In genomic region chr1:109931189-109931672, GRCh38 we compare ENCODE assay signal across 8 cellular contexts. TPM values are rescaled to one million over a fixed set of nuclear protein-coding genes. Genes with fewer than 3 reads are reported as not detected.
A peak's percentile ranks its signal among the peaks of the same experiment; 100 is the strongest.
DNase-seq lines count a peak whose midpoint lies in the region; ATAC-seq, FAIRE-seq and TF ChIP-seq lines count a peak whose summit lies in the region.

No MANE protein-coding gene starts in this region.

- H2AFZ ChIP-seq in K562 (ENCODE audit: low read depth, low read length) = peak overlapping the region; percentile 76

- no peak overlapping the region for H3K4me3 Mint-ChIP-seq in CD4-positive, alpha-beta T cell

- H3K27me3 Mint-ChIP-seq in CD4-positive, alpha-beta T cell = no peaks in the 10 kb centered on the region

- peak overlapping the region; percentile 35 to 85; a peak in 3 of 4 replicates for H3K9ac ChIP-seq in K562 (ENCODE audit: insufficient read depth in 1 of 2, low read depth in 2 of 2, low read length in 2 of 2)

- H3K27me3 ChIP-seq in K562 (ENCODE audit: control insufficient read depth in 2 of 2, insufficient read depth in 2 of 2, low read length in 2 of 2) = no peaks in the 10 kb centered on the region
- no peaks in the 10 kb centered on the region for H3K27me3 ChIP-seq in CD4-positive, alpha-beta T cell (ENCODE audit: control insufficient read depth, insufficient read depth, low read length)

- H3K4me3 ChIP-seq in LNCaP clone FGC (ENCODE audit: low read depth, low read length) = no peak overlapping the region
- H3K4me3 ChIP-seq in K562 = no peak overlapping the region

- peak overlapping the region; percentile 67; the same call in 2 of the 3 replicates for H3K27ac ChIP-seq in K562 (ENCODE audit: extremely low read depth, low read depth, low read length)
- no peak overlapping the region for H3K27ac ChIP-seq in CD4-positive, alpha-beta T cell (ENCODE audit: low read depth, low read length)

- CTCF ChIA-PET in K562 (lab: Yijun Ruan, JAX; ENCODE audit: low intra/inter-chr PET ratio) = interaction anchor here (1.1 to 1.8 kb wide), 2 partner anchors 140 to 155 kb away, joined by 3 to 6 read pairs; no protein-coding TSS in a partner anchor
- CTCF ChIA-PET in CD4-positive, alpha-beta T cell (lab: Charles Lee) = no interaction called here

- peaks cover 17% of the 10 kb centered on the region; the same call in 2 of the 3 replicates for H3K36me3 ChIP-seq in K562 (ENCODE audit: control insufficient read depth, insufficient read depth, low read length)

- TF ChIP-seq RAD21 in K562 (CRISPR knock-in tag; conservative IDR thresholded peaks at IDR 0.05 in 1 of 2, IDR thresholded peaks at IDR 0.05 in 1 of 2) = peak in 1 of 2 experiments; percentile 29; a peak in 1 of 4 replicates

- peaks cover 15 to 24% of the 10 kb centered on the region in 2 experiments; a peak in 4 of 5 replicates for H3K4me1 ChIP-seq in K562 (replicated peaks in 1 of 2; ENCODE audit: control insufficient read depth in 2 of 2, insufficient read depth in 2 of 2, low read length in 2 of 2)

- ATAC-seq in K562 (peak; percentile 97), GM18867 (IDR thresholded peaks at IDR 0.05; ENCODE audit: unreplicated experiment) (no peak), HG02970 (IDR thresholded peaks at IDR 0.05; ENCODE audit: low FRiP score, unreplicated experiment) (no peak)
- no peak for ATAC-seq in CD4-positive, alpha-beta T cell (ENCODE audit: poor library complexity)

- 0 out of 2 replicates have a peak, but pooled peaks have one; percentile 24 for TF ChIP-seq POLR2A in K562 (conservative IDR thresholded peaks at IDR 0.05)

- 16% methylated on average over 8 of the region's 8 CpGs for WGBS in K562 (ENCODE audit: insufficient coverage, low coverage, missing lambda C conversion rate)

- BruUV-seq in K562 (replicated peaks; lab: Mats Ljungman, UMichigan) = no TSS peak

- peak overlapping the region; percentile 25; the same call in 1 of the 2 replicates for H3K4me2 ChIP-seq in K562 (ENCODE audit: insufficient read depth, low read length)

- H3K4me1 Mint-ChIP-seq in CD4-positive, alpha-beta T cell (ENCODE audit: low read depth) = no peaks in the 10 kb centered on the region

- no peaks in the 10 kb centered on the region for H3K9me1 ChIP-seq in K562 (ENCODE audit: control insufficient read depth, insufficient read depth, low read length)

- H3K36me3 Mint-ChIP-seq in CD4-positive, alpha-beta T cell (ENCODE audit: low read depth) = peaks cover 2% of the 10 kb centered on the region

- peak; percentile 85 for FAIRE-seq in K562 (lab: Jason Lieb, UNC)

- H3K9me3 Mint-ChIP-seq in CD4-positive, alpha-beta T cell = no peaks in the 10 kb centered on the region

- DNase-seq in LNCaP clone FGC (ENCODE audit: low read depth) = peak; percentile 44
- peak; percentile 67 to 90 (median 82) for DNase-seq in K562 (ENCODE audit: extremely low read depth in 1 of 4, low spot score in 3 of 4)
- peak; percentile 96 for DNase-seq in iPS-NIHi11 (ENCODE audit: low spot score)
- DNase-seq in smooth muscle cell of the brain vasculature (ENCODE audit: low read depth, low spot score) = peak; percentile 78
- no peak for DNase-seq in NK-92 (lab: John Stamatoyannopoulos, UW; ENCODE audit: unreplicated experiment)
- DNase-seq in CD4-positive, alpha-beta T cell = no peak

- TF ChIP-seq CTCF in LNCaP clone FGC (IDR thresholded peaks at IDR 0.05; ENCODE audit: control insufficient read depth, extremely low read depth, insufficient read depth) = no peak
- TF ChIP-seq CTCF in K562 (IDR thresholded peaks at IDR 0.05 in 2 of 3, conservative IDR thresholded peaks at IDR 0.05 in 1 of 3; ENCODE audit: insufficient read depth in 2 of 3, low read depth in 1 of 3, low read length in 3 of 3) = no peak
- no peak for TF ChIP-seq CTCF in CD4-positive, alpha-beta T cell (IDR thresholded peaks at IDR 0.05)

- no peaks in the 10 kb centered on the region for H3K79me2 ChIP-seq in K562 (ENCODE audit: control insufficient read depth, insufficient read depth, low read length)

- H3K9me3 ChIP-seq in K562 (replicated peaks; ENCODE audit: control insufficient read depth, insufficient read depth, low read depth, low read length) = peaks cover 3% of the 10 kb centered on the region; the same call in 1 of the 2 replicates
- H3K9me3 ChIP-seq in CD4-positive, alpha-beta T cell (ENCODE audit: control insufficient read depth, low read length) = no peaks in the 10 kb centered on the region

- TF ChIP-seq EP300 in K562 (IDR thresholded peaks at IDR 0.05; ENCODE audit: low read length) = peak; percentile 49

- intact Hi-C loops in K562 (cut with micrococcal nuclease) = loop anchor here (5.0 kb wide), 1 partner anchor 51 kb away; the partner anchor contains the start of gene AHCYL1
- intact Hi-C loops in CD4-positive, alpha-beta T cell (cut with DNase I, micrococcal nuclease) = no loop called here

- H3K27ac Mint-ChIP-seq in CD4-positive, alpha-beta T cell = no peak overlapping the region

- no peaks in the 10 kb centered on the region for H4K20me1 ChIP-seq in K562 (replicated peaks; ENCODE audit: control insufficient read depth, insufficient read depth, low read length)

- POLR2A ChIA-PET in K562 (lab: Yijun Ruan, JAX) = interaction anchor here (0.7 to 2.3 kb wide), 8 partner anchors 11 to 128 kb away, joined by 3 to 9 read pairs (median 6); partner anchors contain the start of gene AHCYL1
- POLR2A ChIA-PET in CD4-positive, alpha-beta T cell (lab: Charles Lee) = no interaction called here

- in situ Hi-C loops in K562 (cut with MboI) = no loop called here

TF ChIP-seq in K562, 482 proteins besides CTCF, POLR2A, EP300 and RAD21 (continues in another document):
- no peak for TF ChIP-seq HNRNPUL1 (IDR thresholded peaks at IDR 0.05; ENCODE audit: low read length)
- TF ChIP-seq NR2C2 (CRISPR knock-in tag; IDR thresholded peaks at IDR 0.05) = no peak
- peak; percentile 76 for TF ChIP-seq NR2C2 (tag; IDR thresholded peaks at IDR 0.05)
- peak; percentile 24; the same call in 1 of the 2 replicates for TF ChIP-seq FOXP1 (CRISPR knock-in tag; IDR thresholded peaks at IDR 0.05)
- 0 out of 2 replicates have a peak, but pooled peaks have one; percentile 7 for TF ChIP-seq ZNF121 (CRISPR knock-in tag; conservative IDR thresholded peaks at IDR 0.05)
- 0 out of 2 replicates have a peak, but pooled peaks have one; percentile 9 for TF ChIP-seq MAX (CRISPR knock-in tag; IDR thresholded peaks at IDR 0.05)
- TF ChIP-seq DPF2 (IDR thresholded peaks at IDR 0.05) = peak; percentile 99
- TF ChIP-seq MTA3 (IDR thresholded peaks at IDR 0.05; ENCODE audit: borderline replicate concordance) = peak; percentile 87
- peak; percentile 72; the same call in 1 of the 2 replicates for TF ChIP-seq ZNF583 (CRISPR knock-in tag; IDR thresholded peaks at IDR 0.05)
- TF ChIP-seq ARID1B (IDR thresholded peaks at IDR 0.05) = peak; percentile 91
- TF ChIP-seq, protein P1, sequence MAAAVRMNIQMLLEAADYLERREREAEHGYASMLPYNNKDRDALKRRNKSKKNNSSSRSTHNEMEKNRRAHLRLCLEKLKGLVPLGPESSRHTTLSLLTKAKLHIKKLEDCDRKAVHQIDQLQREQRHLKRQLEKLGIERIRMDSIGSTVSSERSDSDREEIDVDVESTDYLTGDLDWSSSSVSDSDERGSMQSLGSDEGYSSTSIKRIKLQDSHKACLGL (CRISPR knock-in tag; IDR thresholded peaks at IDR 0.05; ENCODE audit: borderline replicate concordance, poor library complexity, severe bottlenecking) = no peak

RNA-seq across cellular contexts. Expression of gene CSF1, which starts 20.6 kb away (rescaled TPM):
- 11.8 and 30.8 TPM in 2 replicates for total RNA-seq in K562 (2011; cell fraction: chromatin; rRNA removed; ENCODE audit: low replicate concordance)
- 17.2 and 24.8 TPM in 2 replicates for total RNA-seq in K562 (2011; cell fraction: nucleolus; rRNA removed)
- total RNA-seq in K562 (2011; cell fraction: nucleoplasm; rRNA removed) = 16.3 and 18.2 TPM in 2 replicates
- total RNA-seq in K562 (2014; rRNA removed) (2.8 and 5.9 TPM in 2 replicates), K562 (2014; rRNA removed; fragmentation: Illumina TruSeq; extraction: Trizol) (1.6 TPM in 2 replicates), K562 (2015; rRNA removed; fragmentation: Illumina TruSeq; extraction: Trizol) (2.4 and 3.4 TPM in 2 replicates), K562 (2021) (6.7 and 6.8 TPM in 2 replicates)
- polyA plus RNA-seq in K562 (2011; rRNA removed) (6.9 and 11.8 TPM in 2 replicates), K562 (2014; fragmentation: Illumina TruSeq; extraction: Trizol) (3.8 and 4.8 TPM in 2 replicates), K562 (2014; fragmentation: Nextera tagmentation; extraction: Ambion mirVana) (under 1 TPM; 0.18 to 0.23 TPM), K562 (2014; rRNA removed) (2.7 and 4.3 TPM in 2 replicates)
- 4.6 and 12.6 TPM in 2 replicates for polyA plus RNA-seq in K562 (2011; cell fraction: cytosol; rRNA removed)
- 12.5 and 39.9 TPM in 2 replicates for polyA plus RNA-seq in K562 (2011; cell fraction: nucleus; rRNA removed)
- polyA plus RNA-seq in K562 (2012) = 4.7 and 8.6 TPM in 2 replicates
- polyA minus RNA-seq in K562 (2011; rRNA and poly(A)+ RNA removed) = 3.9 and 8.8 TPM in 2 replicates
- polyA minus RNA-seq in K562 (2011; cell fraction: cytosol; rRNA and poly(A)+ RNA removed) = 8.5 and 11.6 TPM in 2 replicates
- polyA minus RNA-seq in K562 (2011; cell fraction: nucleus; rRNA and poly(A)+ RNA removed) = 5.1 and 13.7 TPM in 2 replicates
- 1 to 10 TPM; 6.5 to 6.7 TPM for total RNA-seq in CD4-positive, alpha-beta T cell

RNA-seq across cellular contexts. Expression of gene AHCYL1, which starts 53.3 kb away (rescaled TPM):
- total RNA-seq in K562 (2011; cell fraction: chromatin; rRNA removed; ENCODE audit: low replicate concordance) = 86.0 and 94.1 TPM in 2 replicates
- 41.9 and 46.3 TPM in 2 replicates for total RNA-seq in K562 (2011; cell fraction: nucleolus; rRNA removed)
- total RNA-seq in K562 (2011; cell fraction: nucleoplasm; rRNA removed) = 65.2 and 107 TPM in 2 replicates
- total RNA-seq in K562 (2014; rRNA removed) (39.8 and 40.1 TPM in 2 replicates), K562 (2014; rRNA removed; fragmentation: Illumina TruSeq; extraction: Trizol) (44.5 and 49.8 TPM in 2 replicates), K562 (2015; rRNA removed; fragmentation: Illumina TruSeq; extraction: Trizol) (40.5 and 40.9 TPM in 2 replicates), K562 (2021) (75.5 and 84.9 TPM in 2 replicates)
- polyA plus RNA-seq in K562 (2011; rRNA removed) (96.4 and 118 TPM in 2 replicates), K562 (2014; fragmentation: Illumina TruSeq; extraction: Trizol) (75.5 and 83.7 TPM in 2 replicates), K562 (2014; fragmentation: Nextera tagmentation; extraction: Ambion mirVana) (10 to 100 TPM; 27.3 to 32.9 TPM), K562 (2014; rRNA removed) (53.4 and 56.3 TPM in 2 replicates)
- polyA plus RNA-seq in K562 (2011; cell fraction: cytosol; rRNA removed) = 57.9 and 73.1 TPM in 2 replicates
- polyA plus RNA-seq in K562 (2011; cell fraction: nucleus; rRNA removed) = 97.2 and 104 TPM in 2 replicates
- 84.4 and 103 TPM in 2 replicates for polyA plus RNA-seq in K562 (2012)
- 87.3 and 94.7 TPM in 2 replicates for polyA minus RNA-seq in K562 (2011; rRNA and poly(A)+ RNA removed)
- polyA minus RNA-seq in K562 (2011; cell fraction: cytosol; rRNA and poly(A)+ RNA removed) = 52.4 and 62.1 TPM in 2 replicates
- polyA minus RNA-seq in K562 (2011; cell fraction: nucleus; rRNA and poly(A)+ RNA removed) = 32.6 and 50.8 TPM in 2 replicates
- 1 to 10 TPM; 6.9 to 8.4 TPM for total RNA-seq in CD4-positive, alpha-beta T cell

Comparison
In these comparisons a context has a peak if more than half of its experiments do, and no peak if none do; other contexts are left out.
1. DNase-seq: peak in LNCaP clone FGC (single experiment), K562 (4 of 4), iPS-NIHi11 (single experiment) and smooth muscle cell of the brain vasculature (single experiment); none in NK-92 (single experiment) and CD4-positive, alpha-beta T cell (0 of 10).
2. RNA of gene AHCYL1, which starts 53.3 kb away (total RNA-seq): 39.8 to 107 TPM in K562; 6.9 to 8.4 TPM in CD4-positive, alpha-beta T cell; every median in the first group is over 4 times any median in the second.